ENCODE assay signal across 1 cellular context in genomic region chr3:127072971-127073851, GRCh38.
TF ChIP-seq lines count a peak whose summit lies in the region.

No MANE protein-coding gene starts in this region.

TF ChIP-seq in GM23338, 12 proteins besides CTCF, POLR2A, EP300 and RAD21 (continued from another document):
- TF ChIP-seq ZNF462 (CRISPR knock-in tag; IDR thresholded peaks at IDR 0.05) (no peak), CREB1 (CRISPR knock-in tag; IDR thresholded peaks at IDR 0.05; ENCODE audit: low read depth) (no peak), ETS1 (IDR thresholded peaks at IDR 0.05) (no peak), EZH2 (IDR thresholded peaks at IDR 0.05; ENCODE audit: low read depth, unreplicated experiment) (no peak), REST (IDR thresholded peaks at IDR 0.05; ENCODE audit: unreplicated experiment) (no peak), POLR2AphosphoS5 (IDR thresholded peaks at IDR 0.05; ENCODE audit: low read depth) (no peak)
